9 cellular contexts compared by ENCODE assay signal in the genomic region with DNA sequence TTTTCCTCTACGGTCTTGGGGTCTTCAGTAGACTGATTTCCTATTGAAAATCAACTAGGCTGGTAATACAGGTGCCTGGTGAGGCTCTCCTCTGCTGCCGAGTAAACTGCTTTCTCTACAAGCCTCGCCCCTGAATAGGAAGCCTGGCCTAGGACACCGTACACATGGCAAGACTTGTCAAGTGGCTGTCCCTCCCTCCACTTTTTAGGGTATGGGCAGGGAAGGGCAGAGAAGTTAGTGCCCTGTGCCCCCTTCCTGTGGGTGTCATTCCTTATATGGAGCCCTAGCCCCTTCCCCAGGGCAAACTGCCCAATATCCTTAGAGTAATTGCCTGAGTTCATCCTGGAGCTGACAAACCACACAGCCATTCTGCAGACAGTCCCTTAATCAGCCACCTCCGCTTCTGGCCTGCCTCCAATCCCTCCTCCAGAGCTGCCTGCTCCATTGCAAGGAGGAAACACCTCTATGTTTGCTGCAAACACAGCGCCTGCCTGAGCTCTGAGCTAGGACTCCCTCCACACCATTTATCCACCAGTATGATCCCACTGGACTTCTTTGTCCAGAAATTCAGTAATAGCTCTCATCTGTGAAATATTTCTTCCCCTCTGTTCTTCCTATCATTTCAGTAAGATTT.
A peak's percentile ranks its signal among the peaks of the same experiment; 100 is the strongest.
DNase-seq lines count a peak whose midpoint lies in the region; ATAC-seq and TF ChIP-seq lines count a peak whose summit lies in the region.
"Had no signal": no experiment of that assay in that cellular context is flagged by ENCODE, and none has a peak within 500 bp of the region (broad histone marks: within the 10 kb centered on the region; RNA-seq: fewer than 3 reads in every experiment).

No MANE protein-coding gene starts in this region.

- intact Hi-C loops in aorta (cut with DNase I): no loop called here

- H3K4me3 ChIP-seq in coronary artery (peak overlapping the region; percentile 29), aorta (ENCODE audit: low read length in 2 of 2) (no peak overlapping the region)

- TF ChIP-seq CTCF in coronary artery (IDR thresholded peaks at IDR 0.05): no peak
- no peak for TF ChIP-seq CTCF in mesothelial cell of epicardium (IDR thresholded peaks at IDR 0.05; ENCODE audit: unreplicated experiment)

- 50 to 52% methylated on average over 6 of the region's 6 CpGs for WGBS in aorta, 2 donors

- peaks cover 26% of the 10 kb centered on the region for H3K4me1 Mint-ChIP-seq in mesothelial cell of epicardium

- peak overlapping the region; percentile 28 to 90 for H3K27ac Mint-ChIP-seq in activated naive CD4-positive, alpha-beta T cell treated with anti-CD3 and anti-CD28 coated beads, Interleukin-2, amount 50 U/mL, for 72 hours
- peak overlapping the region; percentile 68 for H3K27ac Mint-ChIP-seq in mesothelial cell of epicardium

- no peaks in the 10 kb centered on the region for H3K27me3 ChIP-seq in aorta (ENCODE audit: control insufficient read depth in 1 of 2, insufficient read depth in 2 of 2, low read length in 1 of 2)

- no peak for ATAC-seq in activated naive CD4-positive, alpha-beta T cell treated with anti-CD3 and anti-CD28 coated beads, Interleukin-2, amount 50 U/mL, for 72 hours
- ATAC-seq in aorta (ENCODE audit: low FRiP score): no peak
- ATAC-seq in GM19467 (IDR thresholded peaks at IDR 0.05; ENCODE audit: unreplicated experiment): no peak
- no peak for ATAC-seq in HG03342 (IDR thresholded peaks at IDR 0.05; ENCODE audit: unreplicated experiment)

- DNase-seq in activated naive CD4-positive, alpha-beta T cell treated with anti-CD3 and anti-CD28 coated beads, Interleukin-2, amount 50 U/mL, for 72 hours (ENCODE audit: low spot score in 2 of 2): no peak
- no peak for DNase-seq in activated naive CD4-positive, alpha-beta T cell (lab: John Stamatoyannopoulos, UW)
- DNase-seq in coronary artery (ENCODE audit: low spot score) (no peak), mesothelial cell of epicardium (ENCODE audit: low spot score in 2 of 2, unreplicated experiment in 2 of 2) (peak in 1 of 2 experiments; percentile 56), aorta (peak; percentile 79 to 87), NCI-H187 treated with DMSO at 0.1 percent for 48 hours (lab: John Stamatoyannopoulos, UW) (no peak)

- H3K27ac ChIP-seq in coronary artery: no peak overlapping the region
- peak overlapping the region in 1 of 2 donors; percentile 25 for H3K27ac ChIP-seq in aorta (ENCODE audit: low read depth in 1 of 2, low read length in 2 of 2)
- H3K27ac ChIP-seq: C4-2B had no signal

- no peaks in the 10 kb centered on the region for H3K36me3 ChIP-seq in aorta (ENCODE audit: control insufficient read depth in 1 of 2, insufficient read depth in 2 of 2, low read length in 1 of 2)

- peaks cover 0 to 5% of the 10 kb centered on the region in 2 donors for H3K9me3 Mint-ChIP-seq in activated naive CD4-positive, alpha-beta T cell treated with anti-CD3 and anti-CD28 coated beads, Interleukin-2, amount 50 U/mL, for 72 hours
- H3K9me3 Mint-ChIP-seq in mesothelial cell of epicardium: no peaks in the 10 kb centered on the region

- no peaks in the 10 kb centered on the region for H3K9me3 ChIP-seq in aorta (ENCODE audit: control insufficient read depth, low read length)

- no peaks in the 10 kb centered on the region for H3K27me3 Mint-ChIP-seq in mesothelial cell of epicardium (ENCODE audit: low read depth)

- H3K36me3 Mint-ChIP-seq in activated naive CD4-positive, alpha-beta T cell treated with anti-CD3 and anti-CD28 coated beads, Interleukin-2, amount 50 U/mL, for 72 hours: peaks cover 8 to 27% of the 10 kb centered on the region in 2 donors
- peaks cover 10% of the 10 kb centered on the region for H3K36me3 Mint-ChIP-seq in mesothelial cell of epicardium

- no peak overlapping the region for H3K4me3 Mint-ChIP-seq in mesothelial cell of epicardium

- peaks cover 2 to 7% of the 10 kb centered on the region in 2 donors for H3K4me1 ChIP-seq in aorta (ENCODE audit: control insufficient read depth in 1 of 2, insufficient read depth in 2 of 2, low read length in 2 of 2)

Comparison
In these comparisons a context has a peak if more than half of its experiments do, and no peak if none do; other contexts are left out.
1. DNase-seq: peak in aorta (2 of 2); none in activated naive CD4-positive, alpha-beta T cell treated with anti-CD3 and anti-CD28 coated beads, Interleukin-2, amount 50 U/mL, for 72 hours (0 of 2), activated naive CD4-positive, alpha-beta T cell (0 of 4), coronary artery (single experiment) and NCI-H187 treated with DMSO at 0.1 percent for 48 hours (single experiment).